Comparison of ENCODE assay signal across 8 cellular contexts in genomic region chr17:14069251-14069981, GRCh38. TPM values are rescaled to one million over a fixed set of nuclear protein-coding genes. Genes with fewer than 3 reads are reported as not detected.
DNase-seq lines count a peak whose midpoint lies in the region; ATAC-seq and TF ChIP-seq lines count a peak whose summit lies in the region.

COX10 (plus strand) TSS chr17:14069504; CDS start chr17:14069606, 102 bp downstream.

- H3K9me3 ChIP-seq in thoracic aorta = no peaks in the 10 kb centered on the region

- H3K27me3 ChIP-seq in thoracic aorta (replicated peaks; ENCODE audit: insufficient read depth) = no peaks in the 10 kb centered on the region

- ATAC-seq in activated naive CD4-positive, alpha-beta T cell treated with anti-CD3 and anti-CD28 coated beads, Interleukin-2, amount 50 U/mL, for 72 hours = peak; percentile 96 to 99
- ATAC-seq in thoracic aorta (ENCODE audit: insufficient number of reproducible peaks, low FRiP score, low read depth) = no peak

- H3K36me3 Mint-ChIP-seq in HFFc6 (ENCODE audit: low read depth) (peaks cover 25% of the 10 kb centered on the region), glutamatergic neuron (ENCODE audit: unreplicated experiment) (peaks cover 2% of the 10 kb centered on the region), osteocyte (ENCODE audit: unreplicated experiment) (peaks cover 9% of the 10 kb centered on the region)
- peaks cover 18 to 64% of the 10 kb centered on the region in 2 donors for H3K36me3 Mint-ChIP-seq in activated naive CD4-positive, alpha-beta T cell treated with anti-CD3 and anti-CD28 coated beads, Interleukin-2, amount 50 U/mL, for 72 hours

- H3K4me1 Mint-ChIP-seq in HFFc6 (ENCODE audit: low read depth) = peaks cover 42% of the 10 kb centered on the region
- peaks cover 9% of the 10 kb centered on the region for H3K4me1 Mint-ChIP-seq in glutamatergic neuron (ENCODE audit: low read depth, unreplicated experiment)
- peaks cover 30% of the 10 kb centered on the region for H3K4me1 Mint-ChIP-seq in osteocyte (ENCODE audit: unreplicated experiment)

- H3K27ac Mint-ChIP-seq in HFFc6 (peak within 1 kb of the TSS; percentile 95), glutamatergic neuron (ENCODE audit: unreplicated experiment) (peak within 1 kb of the TSS; percentile 87), osteocyte (ENCODE audit: unreplicated experiment) (peak within 1 kb of the TSS; percentile 95)
- H3K27ac Mint-ChIP-seq in activated naive CD4-positive, alpha-beta T cell treated with anti-CD3 and anti-CD28 coated beads, Interleukin-2, amount 50 U/mL, for 72 hours = peak within 1 kb of the TSS; percentile 96

- TF ChIP-seq CTCF in HFFc6 (IDR thresholded peaks at IDR 0.05) = no peak
- no peak for TF ChIP-seq CTCF in glutamatergic neuron (IDR thresholded peaks at IDR 0.05; ENCODE audit: partially characterized antibody, unreplicated experiment)
- no peak for TF ChIP-seq CTCF in osteocyte (IDR thresholded peaks at IDR 0.05)
- no peak for TF ChIP-seq CTCF in thoracic aorta (IDR thresholded peaks at IDR 0.05)

- DNase-seq in HFFc6 (peak; percentile 83), NAMALWA (ENCODE audit: low spot score) (peak; percentile 84), SKM-1 (lab: John Stamatoyannopoulos, UW; ENCODE audit: unreplicated experiment) (peak; percentile 78), glutamatergic neuron (peak; percentile 93), osteocyte (ENCODE audit: extremely low spot score, unreplicated experiment) (peak; percentile 93), thoracic aorta (ENCODE audit: low spot score) (peak; percentile 62)
- DNase-seq in activated naive CD4-positive, alpha-beta T cell treated with anti-CD3 and anti-CD28 coated beads, Interleukin-2, amount 50 U/mL, for 72 hours (ENCODE audit: low spot score in 2 of 2) = peak; percentile 87

- H3K36me3 ChIP-seq in thoracic aorta = no peaks in the 10 kb centered on the region

- H3K4me1 ChIP-seq in thoracic aorta (ENCODE audit: control insufficient read depth in 1 of 2, low read depth in 2 of 2) = peaks cover 11 to 25% of the 10 kb centered on the region in 2 donors

- H3K9me3 Mint-ChIP-seq in HFFc6 (no peaks in the 10 kb centered on the region), glutamatergic neuron (ENCODE audit: unreplicated experiment) (no peaks in the 10 kb centered on the region), osteocyte (ENCODE audit: unreplicated experiment) (peaks cover 7% of the 10 kb centered on the region)
- no peaks in the 10 kb centered on the region for H3K9me3 Mint-ChIP-seq in activated naive CD4-positive, alpha-beta T cell treated with anti-CD3 and anti-CD28 coated beads, Interleukin-2, amount 50 U/mL, for 72 hours

- peak within 1 kb of the TSS; percentile 89 for H3K4me3 ChIP-seq in GM08714 (ENCODE audit: low read length)
- peak within 1 kb of the TSS; percentile 75 for H3K4me3 ChIP-seq in thoracic aorta

- H3K27ac ChIP-seq in thoracic aorta = peak within 1 kb of the TSS; percentile 39 to 54

- H3K27me3 Mint-ChIP-seq in HFFc6 (ENCODE audit: insufficient read depth) (no peaks in the 10 kb centered on the region), glutamatergic neuron (ENCODE audit: unreplicated experiment) (no peaks in the 10 kb centered on the region), osteocyte (ENCODE audit: unreplicated experiment) (no peaks in the 10 kb centered on the region)

- H3K4me3 Mint-ChIP-seq in HFFc6 (peak within 1 kb of the TSS; percentile 98), glutamatergic neuron (ENCODE audit: unreplicated experiment) (peak within 1 kb of the TSS; percentile 96), osteocyte (ENCODE audit: unreplicated experiment) (peak within 1 kb of the TSS; percentile 98)

RNA-seq across cellular contexts. Expression of gene COX10, which starts in this region (rescaled TPM):
- 10 to 100 TPM; 12.2 to 16.2 (median 14.8) TPM for total RNA-seq in HFFc6 (2021; fragmentation: NEBNext Ultra II Directional; extraction: Animal tissue kit (Norgen Biotek cat#: 25700))
- total RNA-seq in activated naive CD4-positive, alpha-beta T cell treated with anti-CD3 and anti-CD28 coated beads, Interleukin-2, amount 50 U/mL, for 72 hours = 10 to 100 TPM; 16.8 to 25.7 TPM
- total RNA-seq in glutamatergic neuron (ENCODE audit: unreplicated experiment) (18.7 TPM), osteocyte (15.3 and 15.6 TPM in 2 replicates), thoracic aorta (10 to 100 TPM in 1 of 2 donors, 1 to 10 TPM in 1; 8.7 to 26.5 TPM)
